ENCODE assay signal across 20 cellular contexts in the genomic region with DNA sequence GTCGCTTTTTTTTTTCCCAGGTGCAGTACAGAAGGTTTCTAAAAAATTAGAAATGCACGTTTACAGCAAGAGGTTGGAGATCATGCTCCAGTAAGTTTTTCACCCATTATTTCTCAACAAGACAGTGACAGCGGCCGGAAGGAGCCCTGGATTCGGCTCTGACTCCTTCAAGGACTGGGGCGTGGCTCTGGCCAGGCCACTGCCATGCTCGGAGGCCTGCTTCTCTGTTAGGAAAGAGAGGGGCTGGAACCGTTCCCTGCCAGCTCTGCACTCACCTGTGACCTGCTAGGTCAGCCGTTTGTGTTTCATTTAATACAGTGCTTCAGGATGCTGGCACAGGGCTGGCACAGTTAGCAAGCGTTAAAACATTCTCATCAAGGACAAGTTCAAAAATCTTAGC. TPM values are rescaled to one million over a fixed set of nuclear protein-coding genes. Genes with fewer than 3 reads are reported as not detected.
DNase-seq lines count a peak whose midpoint lies in the region; ATAC-seq, FAIRE-seq and TF ChIP-seq lines count a peak whose summit lies in the region.
"Had no signal": no experiment of that assay in that cellular context is flagged by ENCODE, and none has a peak within 500 bp of the region (broad histone marks: within the 10 kb centered on the region; RNA-seq: fewer than 3 reads in every experiment).

No MANE protein-coding gene starts in this region.

- H3K9me3 ChIP-seq in breast epithelium: no peaks in the 10 kb centered on the region
- H3K9me3 ChIP-seq in kidney (ENCODE audit: control insufficient read depth in 1 of 2, low read length in 2 of 2): no peaks in the 10 kb centered on the region
- no peaks in the 10 kb centered on the region for H3K9me3 ChIP-seq in pancreas
- no peaks in the 10 kb centered on the region for H3K9me3 ChIP-seq in psoas muscle

- TF ChIP-seq CTCF in MCF 10A (IDR thresholded peaks at IDR 0.05; ENCODE audit: unreplicated experiment): no peak
- TF ChIP-seq CTCF in breast epithelium (IDR thresholded peaks at IDR 0.05): no peak
- no peak for TF ChIP-seq CTCF in kidney (IDR thresholded peaks at IDR 0.05; ENCODE audit: borderline replicate concordance, extremely low read depth, insufficient read depth)
- no peak for TF ChIP-seq CTCF in pancreas (IDR thresholded peaks at IDR 0.05)
- no peak for TF ChIP-seq CTCF in CD14-positive monocyte (IDR thresholded peaks at IDR 0.05)
- no peak for TF ChIP-seq CTCF in psoas muscle (IDR thresholded peaks at IDR 0.05)

- DNase-seq in MCF 10A (ENCODE audit: unreplicated experiment): peak; percentile 33
- no peak for DNase-seq in breast epithelium (ENCODE audit: low spot score in 2 of 2)
- DNase-seq in kidney: peak; percentile 88
- peak in 2 of 6 donors; percentile 27 to 57 for DNase-seq in pancreas
- DNase-seq in hippocampal formation (lab: John Stamatoyannopoulos, UW): no peak
- no peak for DNase-seq in CD14-positive monocyte (ENCODE audit: low spot score)
- no peak for DNase-seq in psoas muscle
- DNase-seq: NCI-H1048, NCI-H1436, NCI-H1930, NCI-H2171, NCI-H526 treated with DMSO at 0.1 percent for 48 hours, OCI-M1, Right ventricle myocardium superior had no signal

- H3K4me3 ChIP-seq in breast epithelium (no peak overlapping the region), kidney (ENCODE audit: low read length in 2 of 2) (no peak overlapping the region), pancreas (no peak overlapping the region), psoas muscle (no peak overlapping the region)

- POLR2A ChIA-PET in MCF 10A (lab: Yijun Ruan, JAX): no interaction called here

- no peaks in the 10 kb centered on the region for H3K36me3 ChIP-seq in breast epithelium
- H3K36me3 ChIP-seq in kidney (ENCODE audit: control insufficient read depth in 1 of 2, insufficient read depth in 2 of 2, low read length in 2 of 2): peaks cover 4% of the 10 kb centered on the region in 2 donors
- no peaks in the 10 kb centered on the region for H3K36me3 ChIP-seq in pancreas
- peaks cover 0 to 32% of the 10 kb centered on the region in 2 donors for H3K36me3 ChIP-seq in psoas muscle (ENCODE audit: insufficient read depth in 1 of 2, low read depth in 1 of 2)

- no peak overlapping the region for H3K9ac ChIP-seq in kidney (ENCODE audit: low read length in 2 of 2)
- H3K9ac ChIP-seq: KMS-11 had no signal

- H3K36me3 Mint-ChIP-seq in MCF 10A (ENCODE audit: insufficient read depth, unreplicated experiment): peaks cover 37% of the 10 kb centered on the region
- peaks cover 50 to 72% of the 10 kb centered on the region in 2 donors for H3K36me3 Mint-ChIP-seq in CD14-positive monocyte

- H3K27me3 Mint-ChIP-seq in MCF 10A (ENCODE audit: insufficient read depth, unreplicated experiment) (no peaks in the 10 kb centered on the region), CD14-positive monocyte (ENCODE audit: low read depth in 3 of 3) (no peaks in the 10 kb centered on the region)

- ATAC-seq in pancreas: peak in 3 of 4 donors; percentile 53 to 87 (median 60)
- ATAC-seq in activated CD4-positive, CD25-positive, alpha-beta regulatory T cell treated with anti-CD3 and anti-CD28 coated beads, Interleukin-2, amount 50 U/mL, for 24 hours: no peak
- ATAC-seq in psoas muscle: no peak
- ATAC-seq: CD8-positive, alpha-beta T cell; HepG2 had no signal

- no peaks in the 10 kb centered on the region for H3K4me1 Mint-ChIP-seq in MCF 10A (ENCODE audit: insufficient read depth, unreplicated experiment)
- peaks cover 10% of the 10 kb centered on the region for H3K4me1 Mint-ChIP-seq in CD14-positive monocyte

- FAIRE-seq in kidney (lab: Jason Lieb, UNC): no peak
- FAIRE-seq in pancreas (lab: Jason Lieb, UNC): no peak
- FAIRE-seq: A204.1, D721Med, HepG2 had no signal

- no peak for TF ChIP-seq POLR2A in breast epithelium (IDR thresholded peaks at IDR 0.05)

- H3K4me3 Mint-ChIP-seq in MCF 10A (ENCODE audit: unreplicated experiment) (no peak overlapping the region), CD14-positive monocyte (no peak overlapping the region)
- H3K4me3 Mint-ChIP-seq: CD8-positive, alpha-beta T cell had no signal

- H3K9me3 Mint-ChIP-seq in MCF 10A (ENCODE audit: unreplicated experiment) (no peaks in the 10 kb centered on the region), CD14-positive monocyte (no peaks in the 10 kb centered on the region)
- H3K9me3 Mint-ChIP-seq: CD8-positive, alpha-beta T cell had no signal

- WGBS in pancreas, 2 donors: 44 to 48% methylated on average over 10 of the region's 10 CpGs
- 84 to 88% (median 86%) methylated on average over 10 of the region's 10 CpGs for WGBS in psoas muscle, 3 donors

- H3K4me1 ChIP-seq in breast epithelium (no peaks in the 10 kb centered on the region), kidney (ENCODE audit: control insufficient read depth in 1 of 2, insufficient read depth in 1 of 2, low read depth in 1 of 2, low read length in 2 of 2) (no peaks in the 10 kb centered on the region), pancreas (no peaks in the 10 kb centered on the region), psoas muscle (no peaks in the 10 kb centered on the region)

- H3K27ac ChIP-seq in breast epithelium (no peak overlapping the region), kidney (ENCODE audit: low read depth in 2 of 2, low read length in 2 of 2) (no peak overlapping the region), pancreas (no peak overlapping the region), psoas muscle (no peak overlapping the region)
- H3K27ac ChIP-seq: KMS-11 had no signal

- CTCF ChIA-PET in MCF 10A (lab: Yijun Ruan, JAX): no interaction called here

- H3K27ac Mint-ChIP-seq in MCF 10A (ENCODE audit: low read depth, unreplicated experiment) (no peak overlapping the region), CD14-positive monocyte (peak overlapping the region in 1 of 7 donors; percentile 8)
- H3K27ac Mint-ChIP-seq: CD8-positive, alpha-beta T cell had no signal

- H3K27me3 ChIP-seq in breast epithelium (no peaks in the 10 kb centered on the region), pancreas (no peaks in the 10 kb centered on the region), psoas muscle (ENCODE audit: insufficient read depth in 3 of 3, low read length in 2 of 3) (no peaks in the 10 kb centered on the region)

- intact Hi-C loops in MCF 10A (cut with micrococcal nuclease) (no loop called here), breast epithelium (cut with DNase I; ENCODE audit: low total_unique reads) (no loop called here), kidney (cut with DNase I) (no loop called here), pancreas (cut with DNase I) (no loop called here), CD14-positive monocyte (cut with micrococcal nuclease) (no loop called here), psoas muscle (cut with DNase I) (no loop called here)

- no TSS peak for BruUV-seq in MCF 10A (replicated peaks; lab: Mats Ljungman, UMichigan)

RNA-seq across cellular contexts. Expression of gene IAH1, which starts 6.7 kb away (rescaled TPM):
- total RNA-seq in MCF 10A (2022) (74.7 and 82.3 TPM in 2 replicates), breast epithelium (10 to 100 TPM; 39.5 to 84.7 (median 54.7) TPM), kidney (52.7 TPM), pancreas (10 to 100 TPM; 12.2 to 22.7 (median 16.1) TPM), psoas muscle (10 to 100 TPM; 46.4 to 60.2 (median 50.9) TPM)
- polyA plus RNA-seq in kidney (ENCODE audit: insufficient read depth, low read depth, low replicate concordance) (97.0 TPM), pancreas (10 to 100 TPM; 33.4 to 37.7 TPM), CD14-positive monocyte (10 to 100 TPM; 84.0 to 98.2 TPM), psoas muscle (10 to 100 TPM; 30.1 to 63.0 (median 31.6) TPM)

RNA-seq across cellular contexts. Expression of gene CPSF3, which starts 44.2 kb away (rescaled TPM):
- 51.0 and 51.6 TPM in 2 replicates for total RNA-seq in MCF 10A (2022)
- 10 to 100 TPM; 18.1 to 26.2 (median 23.1) TPM for total RNA-seq in breast epithelium
- total RNA-seq in kidney: 27.5 TPM
- polyA plus RNA-seq in kidney (ENCODE audit: insufficient read depth, low read depth, low replicate concordance): 27.3 TPM
- 10 to 100 TPM in 4 of 6 donors, 1 to 10 TPM in 2; 7.0 to 13.2 (median 11.6) TPM for total RNA-seq in pancreas
- 10 to 100 TPM in 1 of 2 donors, 1 to 10 TPM in 1; 5.7 to 10.6 TPM for polyA plus RNA-seq in pancreas
- 10 to 100 TPM; 26.6 to 34.0 TPM for polyA plus RNA-seq in CD14-positive monocyte
- 10 to 100 TPM; 14.4 to 21.8 (median 17.8) TPM for total RNA-seq in psoas muscle
- polyA plus RNA-seq in psoas muscle: 10 to 100 TPM; 11.3 to 21.7 (median 19.3) TPM

RNA-seq across cellular contexts. Expression of gene ITGB1BP1, which starts 44.4 kb away (rescaled TPM):
- total RNA-seq in MCF 10A (2022) (124 and 125 TPM in 2 replicates), breast epithelium (100 to 1,000 TPM in 1 of 3 donors, 10 to 100 TPM in 2; 35.7 to 271 (median 63.3) TPM), kidney (67.1 TPM), pancreas (10 to 100 TPM; 10.8 to 30.6 (median 18.9) TPM), psoas muscle (100 to 1,000 TPM in 1 of 4 donors, 10 to 100 TPM in 3; 47.5 to 138 (median 69.2) TPM)
- polyA plus RNA-seq in kidney (ENCODE audit: insufficient read depth, low read depth, low replicate concordance) (164 TPM), pancreas (10 to 100 TPM; 27.2 to 55.4 TPM), CD14-positive monocyte (100 to 1,000 TPM; 116 to 125 TPM), psoas muscle (100 to 1,000 TPM in 1 of 3 donors, 10 to 100 TPM in 2; 74.1 to 116 (median 94.9) TPM)

Comparison
In these comparisons a context has a peak if more than half of its experiments do, and no peak if none do; other contexts are left out.
1. DNase-seq: peak in MCF 10A (single experiment) and kidney (single experiment); none in breast epithelium (0 of 2), hippocampal formation (0 of 2), CD14-positive monocyte (single experiment) and psoas muscle (0 of 2).
2. ATAC-seq: peak in pancreas (3 of 4); none in activated CD4-positive, CD25-positive, alpha-beta regulatory T cell treated with anti-CD3 and anti-CD28 coated beads, Interleukin-2, amount 50 U/mL, for 24 hours (0 of 2) and psoas muscle (0 of 4).